Comparison of ENCODE assay signal across 22 cellular contexts in the genomic region with DNA sequence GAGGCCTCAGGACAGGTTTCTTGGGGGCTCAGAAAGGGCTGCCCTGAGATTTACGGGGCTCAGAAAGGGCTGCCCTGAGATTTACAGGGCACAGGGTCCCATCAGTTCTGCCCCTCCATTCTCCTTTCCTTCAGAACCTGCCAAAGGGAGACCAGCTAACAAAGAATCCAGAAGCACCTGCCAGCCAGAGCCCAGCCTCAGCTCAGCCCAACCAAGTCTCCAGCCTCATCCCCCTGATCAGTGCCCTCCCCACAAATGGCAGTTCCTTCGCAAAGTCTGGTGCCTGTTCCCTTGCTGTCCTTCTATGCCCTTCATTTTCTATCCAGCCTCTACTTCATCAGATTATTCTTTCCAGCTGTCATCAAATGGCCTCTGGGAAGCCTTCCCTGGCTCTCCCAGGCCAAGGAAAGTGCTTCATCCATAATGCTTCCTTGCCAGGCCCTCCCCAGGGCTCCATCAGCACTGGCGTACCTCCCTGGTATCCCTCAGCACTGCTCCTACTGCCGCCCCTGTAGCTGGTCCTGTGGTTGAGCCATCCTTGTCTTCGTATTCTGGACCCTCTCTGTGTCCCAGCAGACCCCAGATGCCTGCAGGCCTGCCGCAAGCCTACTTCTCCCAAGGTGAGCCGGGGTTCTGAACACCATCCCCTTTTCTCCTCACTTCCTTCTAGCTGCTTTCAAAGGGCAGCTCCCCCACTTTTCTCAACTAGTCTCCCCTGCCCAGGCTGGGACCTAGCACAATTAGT.
A peak's percentile ranks its signal among the peaks of the same experiment; 100 is the strongest.
DNase-seq lines count a peak whose midpoint lies in the region; ATAC-seq and TF ChIP-seq lines count a peak whose summit lies in the region.
"Had no signal": no experiment of that assay in that cellular context is flagged by ENCODE, and none has a peak within 500 bp of the region (broad histone marks: within the 10 kb centered on the region; RNA-seq: fewer than 3 reads in every experiment).

No MANE protein-coding gene starts in this region.

- peaks cover 1% of the 10 kb centered on the region for H3K27me3 Mint-ChIP-seq in activated CD8-positive, alpha-beta T cell treated with anti-CD3 and anti-CD28 coated beads for 36 hours
- no peaks in the 10 kb centered on the region for H3K27me3 Mint-ChIP-seq in effector memory CD8-positive, alpha-beta T cell
- H3K27me3 Mint-ChIP-seq: T-cell had no signal

- peaks cover 21 to 54% (median 45%) of the 10 kb centered on the region in 9 donors for H3K4me1 ChIP-seq in heart right ventricle
- peaks cover 5 to 9% of the 10 kb centered on the region in 2 donors for H3K4me1 ChIP-seq in thyroid gland
- H3K4me1 ChIP-seq in gastroesophageal sphincter = no peaks in the 10 kb centered on the region
- H3K4me1 ChIP-seq: right lobe of liver had no signal

- H3K4me3 Mint-ChIP-seq in activated CD8-positive, alpha-beta T cell treated with anti-CD3 and anti-CD28 coated beads for 36 hours = no peak overlapping the region
- H3K4me3 Mint-ChIP-seq in effector memory CD8-positive, alpha-beta T cell = no peak overlapping the region
- H3K4me3 Mint-ChIP-seq: T-cell had no signal

- TF ChIP-seq CTCF in heart right ventricle (IDR thresholded peaks at IDR 0.05) (no peak), thyroid gland (IDR thresholded peaks at IDR 0.05) (no peak), gastroesophageal sphincter (IDR thresholded peaks at IDR 0.05) (no peak)
- no peak for TF ChIP-seq CTCF in activated CD8-positive, alpha-beta T cell treated with anti-CD3 and anti-CD28 coated beads for 36 hours (IDR thresholded peaks at IDR 0.05)

- peak overlapping the region; percentile 37 for H3K27ac Mint-ChIP-seq in activated CD8-positive, alpha-beta T cell treated with anti-CD3 and anti-CD28 coated beads for 36 hours
- peak overlapping the region; percentile 10 to 60 for H3K27ac Mint-ChIP-seq in effector memory CD8-positive, alpha-beta T cell
- H3K27ac Mint-ChIP-seq: T-cell had no signal

- no peak for TF ChIP-seq EP300 in gastroesophageal sphincter (IDR thresholded peaks at IDR 0.05)

- CTCF ChIA-PET in activated CD8-positive, alpha-beta T cell treated with anti-CD3 and anti-CD28 coated beads for 36 hours (lab: Charles Lee) = interaction anchor here (0.9 to 1.2 kb wide), 3 partner anchors 23 to 188 kb away, joined by 3 to 4 read pairs (median 3); no protein-coding TSS in a partner anchor

- peaks cover 29% of the 10 kb centered on the region for H3K4me1 Mint-ChIP-seq in activated CD8-positive, alpha-beta T cell treated with anti-CD3 and anti-CD28 coated beads for 36 hours (ENCODE audit: low read depth)
- peaks cover 22 to 36% of the 10 kb centered on the region in 2 donors for H3K4me1 Mint-ChIP-seq in effector memory CD8-positive, alpha-beta T cell (ENCODE audit: low read depth in 2 of 2)

- no peaks in the 10 kb centered on the region for H3K36me3 Mint-ChIP-seq in activated CD8-positive, alpha-beta T cell treated with anti-CD3 and anti-CD28 coated beads for 36 hours (ENCODE audit: low read depth)
- peaks cover 2% of the 10 kb centered on the region for H3K36me3 Mint-ChIP-seq in effector memory CD8-positive, alpha-beta T cell (ENCODE audit: insufficient read depth)
- H3K36me3 Mint-ChIP-seq: T-cell had no signal

- 96 to 97% methylated on average over 7 of the region's 7 CpGs for WGBS in heart right ventricle, 2 donors
- 89 to 98% methylated on average over 7 of the region's 7 CpGs for WGBS in thyroid gland, 2 donors
- 92 to 98% methylated on average over 7 of the region's 7 CpGs for WGBS in gastroesophageal sphincter (ENCODE audit: low coverage in 1 of 2), 2 donors

- TF ChIP-seq POLR2A in thyroid gland (IDR thresholded peaks at IDR 0.05) (no peak), gastroesophageal sphincter (IDR thresholded peaks at IDR 0.05) (no peak)

- H3K36me3 ChIP-seq in heart right ventricle = no peaks in the 10 kb centered on the region
- no peaks in the 10 kb centered on the region for H3K36me3 ChIP-seq in thyroid gland
- no peaks in the 10 kb centered on the region for H3K36me3 ChIP-seq in gastroesophageal sphincter
- H3K36me3 ChIP-seq: neutrophil, right lobe of liver, vagina, WERI-Rb-1 had no signal

- H3K27ac ChIP-seq in heart right ventricle (peak overlapping the region; percentile 24 to 86 (median 64)), thyroid gland (peak overlapping the region in 2 of 3 donors; percentile 28 to 43), gastroesophageal sphincter (peak overlapping the region in 1 of 4 donors; percentile 26)
- H3K27ac ChIP-seq: neutrophil, vagina, WERI-Rb-1 had no signal

- no peak overlapping the region for H3K4me3 ChIP-seq in heart right ventricle
- H3K4me3 ChIP-seq in thyroid gland (replicated peaks in 1 of 3) = no peak overlapping the region
- H3K4me3 ChIP-seq in gastroesophageal sphincter = no peak overlapping the region
- H3K4me3 ChIP-seq: mucosa of descending colon, right lobe of liver, vagina had no signal

- POLR2A ChIA-PET in activated CD8-positive, alpha-beta T cell treated with anti-CD3 and anti-CD28 coated beads for 36 hours (lab: Charles Lee) = no interaction called here

- ATAC-seq in heart right ventricle (no peak), left cardiac atrium (no peak), GM19467 (IDR thresholded peaks at IDR 0.05; ENCODE audit: unreplicated experiment) (no peak), gastroesophageal sphincter (no peak)
- no peak for ATAC-seq in activated CD8-positive, alpha-beta T cell treated with anti-CD3 and anti-CD28 coated beads for 36 hours
- no peak for ATAC-seq in effector memory CD8-positive, alpha-beta T cell (replicated peaks)
- ATAC-seq: HCT116, mucosa of descending colon, T-cell had no signal

- H3K27me3 ChIP-seq in heart right ventricle (no peaks in the 10 kb centered on the region), thyroid gland (no peaks in the 10 kb centered on the region), gastroesophageal sphincter (no peaks in the 10 kb centered on the region)
- H3K27me3 ChIP-seq: neutrophil, right lobe of liver, vagina had no signal

- H3K9me3 ChIP-seq in heart right ventricle (peaks cover 0 to 3% (median 0%) of the 10 kb centered on the region in 11 donors), thyroid gland (no peaks in the 10 kb centered on the region), gastroesophageal sphincter (no peaks in the 10 kb centered on the region)
- H3K9me3 ChIP-seq: mucosa of descending colon, neutrophil, right lobe of liver, vagina had no signal

- DNase-seq in heart right ventricle = no peak
- DNase-seq in left cardiac atrium = no peak
- DNase-seq in activated CD8-positive, alpha-beta T cell treated with anti-CD3 and anti-CD28 coated beads for 36 hours = no peak
- DNase-seq in effector memory CD8-positive, alpha-beta T cell = no peak
- DNase-seq in thyroid gland = no peak
- DNase-seq in glomerular visceral epithelial cell (ENCODE audit: extremely low spot score) = no peak
- DNase-seq: anterior cingulate cortex, COR-L47, KG1, mucosa of descending colon, NCI-H1092, NCI-H2081, NCI-H524, Right ventricle myocardium superior, T-cell, WERI-Rb-1 had no signal

- intact Hi-C loops in heart right ventricle (cut with DNase I) = no loop called here
- intact Hi-C loops in left cardiac atrium (cut with DNase I) = no loop called here
- intact Hi-C loops in activated CD8-positive, alpha-beta T cell treated with anti-CD3 and anti-CD28 coated beads for 36 hours (cut with micrococcal nuclease) = no loop called here
- intact Hi-C loops in thyroid gland (cut with DNase I) = no loop called here

- H3K9me3 Mint-ChIP-seq in activated CD8-positive, alpha-beta T cell treated with anti-CD3 and anti-CD28 coated beads for 36 hours = no peaks in the 10 kb centered on the region
- no peaks in the 10 kb centered on the region for H3K9me3 Mint-ChIP-seq in effector memory CD8-positive, alpha-beta T cell
- H3K9me3 Mint-ChIP-seq: T-cell had no signal
